9 cellular contexts compared by ENCODE assay signal in the genomic region with DNA sequence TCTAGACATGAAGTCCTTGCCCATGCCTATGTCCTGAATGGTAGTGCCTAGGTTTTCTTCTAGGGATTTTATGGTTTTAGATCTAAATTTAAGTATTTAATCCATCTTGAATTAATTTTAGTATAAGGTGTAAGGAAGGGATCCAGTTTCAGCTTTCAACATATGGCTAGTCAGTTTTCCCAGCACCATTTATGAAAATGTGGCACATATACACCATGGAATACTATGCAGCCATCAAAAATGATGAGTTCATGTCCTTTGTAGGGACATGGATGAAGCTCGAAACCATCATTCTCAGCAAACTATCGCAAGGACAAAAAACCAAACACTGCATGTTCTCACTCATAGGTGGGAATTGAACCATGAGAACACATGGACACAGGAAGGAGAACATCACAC. TPM values are rescaled to one million over a fixed set of nuclear protein-coding genes. Genes with fewer than 3 reads are reported as not detected.
DNase-seq lines count a peak whose midpoint lies in the region; ATAC-seq and TF ChIP-seq lines count a peak whose summit lies in the region.
"Not testable (repeated sequence)": the region's sequence is repeated elsewhere in the genome, so short reads cannot be mapped to it uniquely, and the experiment has no call there.
"Had no signal": no experiment of that assay in that cellular context is flagged by ENCODE, and none has a peak within 500 bp of the region (broad histone marks: within the 10 kb centered on the region; RNA-seq: fewer than 3 reads in every experiment).

No MANE protein-coding gene starts in this region.

- not testable (repeated sequence) for H3K9me2 ChIP-seq in GM23338 (ENCODE audit: insufficient read depth)

- 100% methylated on average over 1 of the region's 2 CpGs; no CpG with 5 or more reads in 2 of the 5 donors for WGBS in spleen, 5 donors

- H3K36me3 ChIP-seq in BLaER1: peaks cover 77% of the 10 kb centered on the region
- H3K36me3 ChIP-seq in GM23338 (ENCODE audit: insufficient read depth): not testable (repeated sequence)
- peaks cover 50% of the 10 kb centered on the region for H3K36me3 ChIP-seq in OCI-LY3 (replicated peaks; ENCODE audit: low read depth, low read length)
- peaks cover 15 to 43% (median 23%) of the 10 kb centered on the region in 3 experiments for H3K36me3 ChIP-seq in naive thymus-derived CD4-positive, alpha-beta T cell (ENCODE audit: control insufficient read depth in 2 of 3, insufficient read depth in 3 of 3, low read length in 3 of 3)
- H3K36me3 ChIP-seq in spleen: peaks cover 0 to 24% (median 0%) of the 10 kb centered on the region in 6 donors

- not testable (repeated sequence) for H3K27me3 Mint-ChIP-seq in GM23338 (ENCODE audit: insufficient read depth, low read depth, poor library complexity); activated CD4-positive, alpha-beta T cell treated with anti-CD3 and anti-CD28 coated beads for 36 hours; activated naive CD4-positive, alpha-beta T cell treated with anti-CD3 and anti-CD28 coated beads for 36 hours (ENCODE audit: low read depth); effector memory CD8-positive, alpha-beta T cell; naive thymus-derived CD4-positive, alpha-beta T cell

- H4K20me1 ChIP-seq in BLaER1 (peaks cover 64% of the 10 kb centered on the region), OCI-LY3 (ENCODE audit: insufficient read depth, low read length) (peaks cover 16% of the 10 kb centered on the region; the same call in 1 of the 2 replicates)
- not testable (repeated sequence) for H4K20me1 ChIP-seq in GM23338 (replicated peaks; ENCODE audit: insufficient read depth)

- peak overlapping the region; percentile 79 for H3K4me2 ChIP-seq in BLaER1
- H3K4me2 ChIP-seq in GM23338: peak overlapping the region; percentile 69; the same call in 1 of the 2 replicates
- H3K4me2 ChIP-seq in OCI-LY3 (ENCODE audit: low read length): peak overlapping the region; percentile 63

- H3K9me3 Mint-ChIP-seq in GM23338: peaks cover 83% of the 10 kb centered on the region
- H3K9me3 Mint-ChIP-seq in activated CD4-positive, alpha-beta T cell treated with anti-CD3 and anti-CD28 coated beads for 36 hours (ENCODE audit: low read depth): peaks cover 13% of the 10 kb centered on the region
- H3K9me3 Mint-ChIP-seq in activated naive CD4-positive, alpha-beta T cell treated with anti-CD3 and anti-CD28 coated beads for 36 hours; effector memory CD8-positive, alpha-beta T cell: not testable (repeated sequence)
- peaks cover 0 to 14% (median 7%) of the 10 kb centered on the region in 11 donors for H3K9me3 Mint-ChIP-seq in naive thymus-derived CD4-positive, alpha-beta T cell

- intact Hi-C loops in activated CD4-positive, alpha-beta T cell treated with anti-CD3 and anti-CD28 coated beads for 36 hours (cut with DNase I, micrococcal nuclease): loop anchor here (1.0 to 5.0 kb wide), 4 partner anchors 14 to 45 kb away; no protein-coding TSS in a partner anchor
- intact Hi-C loops in activated naive CD4-positive, alpha-beta T cell treated with anti-CD3 and anti-CD28 coated beads for 36 hours (cut with micrococcal nuclease): loop anchor here (1.0 to 5.0 kb wide), 2 partner anchors 10 to 40 kb away; no protein-coding TSS in a partner anchor
- intact Hi-C loops in naive thymus-derived CD4-positive, alpha-beta T cell (cut with micrococcal nuclease): loop anchor here (1.0 to 5.0 kb wide), 4 partner anchors 19 to 55 kb away; partner anchors contain the start of gene P2RY8 (in 2 of the 2)
- intact Hi-C loops in spleen (cut with DNase I; ENCODE audit: low total_unique reads): not testable (repeated sequence)

- H3K4me3 Mint-ChIP-seq in GM23338: not testable (repeated sequence)
- H3K4me3 Mint-ChIP-seq in activated CD4-positive, alpha-beta T cell treated with anti-CD3 and anti-CD28 coated beads for 36 hours: peak overlapping the region; percentile 82
- H3K4me3 Mint-ChIP-seq in activated naive CD4-positive, alpha-beta T cell treated with anti-CD3 and anti-CD28 coated beads for 36 hours: peak overlapping the region; percentile 88
- H3K4me3 Mint-ChIP-seq in effector memory CD8-positive, alpha-beta T cell: peak overlapping the region; percentile 80 to 83
- peak overlapping the region; percentile 76 to 92 (median 83) for H3K4me3 Mint-ChIP-seq in naive thymus-derived CD4-positive, alpha-beta T cell

- H3K4me1 ChIP-seq in BLaER1 (peaks cover 74% of the 10 kb centered on the region), OCI-LY3 (ENCODE audit: low read length) (peaks cover 84% of the 10 kb centered on the region), spleen (peaks cover 9 to 89% (median 55%) of the 10 kb centered on the region in 6 donors)
- not testable (repeated sequence) for H3K4me1 ChIP-seq in GM23338 (ENCODE audit: insufficient read depth)
- H3K4me1 ChIP-seq in naive thymus-derived CD4-positive, alpha-beta T cell (ENCODE audit: control insufficient read depth in 2 of 2, insufficient read depth in 2 of 2, low read length in 2 of 2): peaks cover 28 to 56% of the 10 kb centered on the region in 2 donors

- peaks cover 31% of the 10 kb centered on the region for H3K36me3 Mint-ChIP-seq in GM23338 (ENCODE audit: low read depth)
- peaks cover 37% of the 10 kb centered on the region for H3K36me3 Mint-ChIP-seq in activated CD4-positive, alpha-beta T cell treated with anti-CD3 and anti-CD28 coated beads for 36 hours (ENCODE audit: low read depth)
- peaks cover 20% of the 10 kb centered on the region for H3K36me3 Mint-ChIP-seq in activated naive CD4-positive, alpha-beta T cell treated with anti-CD3 and anti-CD28 coated beads for 36 hours (ENCODE audit: low read depth)
- H3K36me3 Mint-ChIP-seq in effector memory CD8-positive, alpha-beta T cell (ENCODE audit: insufficient read depth): peaks cover 84% of the 10 kb centered on the region
- H3K36me3 Mint-ChIP-seq in naive thymus-derived CD4-positive, alpha-beta T cell: peaks cover 13 to 68% (median 42%) of the 10 kb centered on the region in 5 donors

- not testable (repeated sequence) for H3K79me2 ChIP-seq in GM23338 (replicated peaks; ENCODE audit: insufficient read depth)
- H3K79me2 ChIP-seq in OCI-LY3 (ENCODE audit: low read length): peaks cover 28% of the 10 kb centered on the region

- CTCF ChIA-PET in activated CD4-positive, alpha-beta T cell treated with anti-CD3 and anti-CD28 coated beads for 36 hours (lab: Charles Lee); activated naive CD4-positive, alpha-beta T cell treated with anti-CD3 and anti-CD28 coated beads for 36 hours (lab: Charles Lee); naive thymus-derived CD4-positive, alpha-beta T cell (lab: Charles Lee): not testable (repeated sequence)

- POLR2A ChIA-PET in activated CD4-positive, alpha-beta T cell treated with anti-CD3 and anti-CD28 coated beads for 36 hours (lab: Charles Lee); naive thymus-derived CD4-positive, alpha-beta T cell (lab: Charles Lee): not testable (repeated sequence)

- not testable (repeated sequence) for TF ChIP-seq CTCF in GM23338 (conservative IDR thresholded peaks at IDR 0.05; ENCODE audit: low read depth in 2 of 2); OCI-LY3 (IDR thresholded peaks at IDR 0.05; ENCODE audit: low read depth, low read length); spleen (IDR thresholded peaks at IDR 0.05 in 8 of 11, conservative IDR thresholded peaks at IDR 0.05 in 3 of 11)

- ATAC-seq in GM23338; activated CD4-positive, alpha-beta T cell treated with anti-CD3 and anti-CD28 coated beads for 36 hours; effector memory CD8-positive, alpha-beta T cell (replicated peaks); naive thymus-derived CD4-positive, alpha-beta T cell: not testable (repeated sequence)

- H3K27me3 ChIP-seq in BLaER1; GM23338 (ENCODE audit: insufficient read depth); OCI-LY3 (ENCODE audit: low read depth, low read length); naive thymus-derived CD4-positive, alpha-beta T cell (ENCODE audit: control insufficient read depth in 2 of 2, insufficient read depth in 2 of 2, low read length in 2 of 2); spleen (replicated peaks in 1 of 7): not testable (repeated sequence)

- peak overlapping the region; percentile 92 for H3K27ac ChIP-seq in BLaER1
- peak overlapping the region; percentile 84 for H3K27ac ChIP-seq in GM23338 (ENCODE audit: low read depth)
- peak overlapping the region; percentile 97 for H3K27ac ChIP-seq in OCI-LY3 (ENCODE audit: low read length)
- H3K27ac ChIP-seq in naive thymus-derived CD4-positive, alpha-beta T cell (ENCODE audit: low read depth, low read length): peak overlapping the region; percentile 76
- peak overlapping the region; percentile 67 to 93 (median 86) for H3K27ac ChIP-seq in spleen

- not testable (repeated sequence) for DNase-seq in GM23338 (ENCODE audit: low spot score); activated CD4-positive, alpha-beta T cell treated with anti-CD3 and anti-CD28 coated beads for 36 hours; activated naive CD4-positive, alpha-beta T cell treated with anti-CD3 and anti-CD28 coated beads for 36 hours; effector memory CD8-positive, alpha-beta T cell; naive thymus-derived CD4-positive, alpha-beta T cell; spleen

- not testable (repeated sequence) for H3F3A ChIP-seq in GM23338 (replicated peaks; ENCODE audit: low read depth)

- not testable (repeated sequence) for H3K4me1 Mint-ChIP-seq in GM23338
- peaks cover 61% of the 10 kb centered on the region for H3K4me1 Mint-ChIP-seq in activated CD4-positive, alpha-beta T cell treated with anti-CD3 and anti-CD28 coated beads for 36 hours
- H3K4me1 Mint-ChIP-seq in activated naive CD4-positive, alpha-beta T cell treated with anti-CD3 and anti-CD28 coated beads for 36 hours (ENCODE audit: low read depth): peaks cover 61% of the 10 kb centered on the region
- peaks cover 54 to 72% of the 10 kb centered on the region in 2 donors for H3K4me1 Mint-ChIP-seq in effector memory CD8-positive, alpha-beta T cell (ENCODE audit: low read depth in 2 of 2)
- peaks cover 48 to 74% (median 63%) of the 10 kb centered on the region in 7 donors for H3K4me1 Mint-ChIP-seq in naive thymus-derived CD4-positive, alpha-beta T cell

- H3K9ac ChIP-seq in BLaER1: peak overlapping the region; percentile 77
- H3K9ac ChIP-seq in OCI-LY3 (ENCODE audit: low read length): peak overlapping the region; percentile 78

- H3K9me3 ChIP-seq in BLaER1 (peaks cover 21% of the 10 kb centered on the region), OCI-LY3 (ENCODE audit: insufficient read depth, low read length) (peaks cover 12% of the 10 kb centered on the region), spleen (peaks cover 0 to 13% (median 10%) of the 10 kb centered on the region in 8 donors)
- H3K9me3 ChIP-seq in naive thymus-derived CD4-positive, alpha-beta T cell (ENCODE audit: control insufficient read depth in 2 of 3, low read length in 3 of 3): not testable (repeated sequence)

- not testable (repeated sequence) for TF ChIP-seq POLR2A in spleen (IDR thresholded peaks at IDR 0.05)

- not testable (repeated sequence) for H2AFZ ChIP-seq in GM23338; OCI-LY3 (ENCODE audit: low read depth, low read length)

- not testable (repeated sequence) for H3K27ac Mint-ChIP-seq in GM23338
- peak overlapping the region; percentile 99 for H3K27ac Mint-ChIP-seq in activated CD4-positive, alpha-beta T cell treated with anti-CD3 and anti-CD28 coated beads for 36 hours
- H3K27ac Mint-ChIP-seq in activated naive CD4-positive, alpha-beta T cell treated with anti-CD3 and anti-CD28 coated beads for 36 hours: peak overlapping the region; percentile 100
- H3K27ac Mint-ChIP-seq in effector memory CD8-positive, alpha-beta T cell: peak overlapping the region; percentile 96 to 98
- H3K27ac Mint-ChIP-seq in naive thymus-derived CD4-positive, alpha-beta T cell: peak overlapping the region; percentile 90 to 99 (median 97)

- H3K4me3 ChIP-seq in BLaER1 (peak overlapping the region; percentile 45), OCI-LY3 (ENCODE audit: low read length) (peak overlapping the region; percentile 33), spleen (peak overlapping the region in 1 of 8 donors; percentile 57)
- not testable (repeated sequence) for H3K4me3 ChIP-seq in GM23338; naive thymus-derived CD4-positive, alpha-beta T cell (ENCODE audit: low read length)

RNA-seq across cellular contexts. Expression of gene ASMTL, which starts 29.8 kb away (rescaled TPM):
- 50.3 and 53.7 TPM in 2 replicates for total RNA-seq in GM23338 (2014; rRNA removed; shearing (Covaris generic))
- polyA plus RNA-seq in GM23338 (2016; fragmentation: Nextera tagmentation; extraction: Ambion mirVana) (55.6 and 61.2 TPM in 2 replicates), spleen (10 to 100 TPM; 25.0 to 28.8 (median 26.6) TPM)
- 10 to 100 TPM; 33.9 to 38.3 TPM for total RNA-seq in activated CD4-positive, alpha-beta T cell treated with anti-CD3 and anti-CD28 coated beads for 36 hours
- total RNA-seq in activated naive CD4-positive, alpha-beta T cell treated with anti-CD3 and anti-CD28 coated beads for 36 hours: 10 to 100 TPM; 45.1 to 47.2 TPM
- 10 to 100 TPM; 30.9 to 50.0 (median 41.7) TPM for total RNA-seq in naive thymus-derived CD4-positive, alpha-beta T cell
- polyA plus RNA-seq in naive thymus-derived CD4-positive, alpha-beta T cell: 10 to 100 TPM; 41.0 to 46.0 TPM
- total RNA-seq in spleen: 10 to 100 TPM; 21.3 to 35.5 (median 27.9) TPM

RNA-seq across cellular contexts. Expression of gene P2RY8, which starts 54.5 kb away (rescaled TPM):
- total RNA-seq in GM23338 (2014; rRNA removed; shearing (Covaris generic)): 0.23 TPM in 1 of 2 replicates, not detected in the other
- 0.23 and 0.24 TPM in 2 replicates for polyA plus RNA-seq in GM23338 (2016; fragmentation: Nextera tagmentation; extraction: Ambion mirVana)
- 10 to 100 TPM; 19.8 to 21.2 TPM for total RNA-seq in activated CD4-positive, alpha-beta T cell treated with anti-CD3 and anti-CD28 coated beads for 36 hours
- total RNA-seq in activated naive CD4-positive, alpha-beta T cell treated with anti-CD3 and anti-CD28 coated beads for 36 hours: 10 to 100 TPM in 1 of 2 experiments, 1 to 10 TPM in 1; 9.8 to 10.6 TPM
- total RNA-seq in naive thymus-derived CD4-positive, alpha-beta T cell: 100 to 1,000 TPM; 109 to 158 (median 122) TPM
- polyA plus RNA-seq in naive thymus-derived CD4-positive, alpha-beta T cell: 100 to 1,000 TPM; 221 to 277 TPM
- total RNA-seq in spleen: 10 to 100 TPM; 19.5 to 32.2 (median 30.0) TPM
- 10 to 100 TPM in 1 of 3 donors, 1 to 10 TPM in 2; 8.1 to 15.5 (median 8.5) TPM for polyA plus RNA-seq in spleen
- polyA plus RNA-seq: keratinocyte had no signal
